In the genomic region with DNA sequence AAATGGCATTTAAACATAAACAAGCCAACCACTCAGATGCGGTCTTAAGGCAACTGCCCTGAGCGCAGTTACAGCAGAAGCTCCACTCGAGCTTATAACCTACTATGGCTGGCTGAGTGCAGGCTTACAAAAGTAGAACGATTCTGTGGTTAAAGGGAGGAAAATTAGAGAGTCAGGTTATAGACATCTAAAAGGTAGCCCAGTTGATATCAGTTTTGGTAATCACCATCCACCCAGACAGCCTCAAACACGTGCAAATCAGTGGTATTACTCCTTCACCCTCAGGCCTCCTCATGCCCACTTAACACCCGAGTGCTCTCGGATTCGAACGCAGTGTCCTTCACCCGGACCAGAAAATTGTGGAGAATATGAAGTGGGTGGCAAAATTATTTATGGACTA, we compare ENCODE assay signal across 11 cellular contexts. TPM values are rescaled to one million over a fixed set of nuclear protein-coding genes. Genes with fewer than 3 reads are reported as not detected.
DNase-seq lines count a peak whose midpoint lies in the region; ATAC-seq and TF ChIP-seq lines count a peak whose summit lies in the region.
"Had no signal": no experiment of that assay in that cellular context is flagged by ENCODE, and none has a peak within 500 bp of the region (broad histone marks: within the 10 kb centered on the region; RNA-seq: fewer than 3 reads in every experiment).

No MANE protein-coding gene starts in this region.

- peaks cover 3% of the 10 kb centered on the region for H3K4me1 ChIP-seq in hepatocyte (ENCODE audit: insufficient read depth)

- peak overlapping the region; percentile 86 for H3K4me3 Mint-ChIP-seq in activated CD8-positive, alpha-beta memory T cell treated with anti-CD3 and anti-CD28 coated beads, Interleukin-2, amount 10 ng/mL, durations not matched to agents 7 days and 5 days
- H3K4me3 Mint-ChIP-seq in type B pancreatic cell: peak overlapping the region; percentile 88

- H3K4me3 ChIP-seq in hepatocyte: peak overlapping the region; percentile 80

- H3K36me3 ChIP-seq in hepatocyte (replicated peaks; ENCODE audit: insufficient read depth, low read depth): no peaks in the 10 kb centered on the region

- H3K27me3 Mint-ChIP-seq in activated CD8-positive, alpha-beta memory T cell treated with anti-CD3 and anti-CD28 coated beads, Interleukin-2, amount 10 ng/mL, durations not matched to agents 7 days and 5 days: peaks cover 76% of the 10 kb centered on the region
- peaks cover 70% of the 10 kb centered on the region for H3K27me3 Mint-ChIP-seq in type B pancreatic cell

- 46% methylated on average over 10 of the region's 10 CpGs for WGBS in hepatocyte (ENCODE audit: low lambda C conversion rate, missing lambda C conversion rate)

- H3K27me3 ChIP-seq in hepatocyte: peaks cover 44% of the 10 kb centered on the region
- H3K27me3 ChIP-seq: testis had no signal

- peak; percentile 6 for ATAC-seq in activated CD8-positive, alpha-beta memory T cell treated with anti-CD3 and anti-CD28 coated beads, Interleukin-2, amount 10 ng/mL, durations not matched to agents 7 days and 5 days
- no peak for ATAC-seq in HG03159 (IDR thresholded peaks at IDR 0.05; ENCODE audit: unreplicated experiment)

- CTCF ChIA-PET in activated CD8-positive, alpha-beta memory T cell treated with anti-CD3 and anti-CD28 coated beads, Interleukin-2, amount 10 ng/mL, durations not matched to agents 7 days and 5 days (lab: Charles Lee): interaction anchor here (1.5 to 1.6 kb wide), 2 partner anchors 34 to 147 kb away, joined by 3 read pairs; no protein-coding TSS in a partner anchor

- no peak overlapping the region for H3K27ac ChIP-seq in hepatocyte
- H3K27ac ChIP-seq: testis had no signal

- H2AFZ ChIP-seq in hepatocyte: no peak overlapping the region

- peaks cover 12% of the 10 kb centered on the region for H3K36me3 Mint-ChIP-seq in activated CD8-positive, alpha-beta memory T cell treated with anti-CD3 and anti-CD28 coated beads, Interleukin-2, amount 10 ng/mL, durations not matched to agents 7 days and 5 days
- H3K36me3 Mint-ChIP-seq in type B pancreatic cell: peaks cover 11% of the 10 kb centered on the region

- peaks cover 48% of the 10 kb centered on the region for H3K4me1 Mint-ChIP-seq in activated CD8-positive, alpha-beta memory T cell treated with anti-CD3 and anti-CD28 coated beads, Interleukin-2, amount 10 ng/mL, durations not matched to agents 7 days and 5 days
- peaks cover 41% of the 10 kb centered on the region for H3K4me1 Mint-ChIP-seq in type B pancreatic cell (ENCODE audit: unreplicated experiment)

- no peak for TF ChIP-seq CTCF in hepatocyte (IDR thresholded peaks at IDR 0.05; ENCODE audit: poor library complexity)
- no peak for TF ChIP-seq CTCF in type B pancreatic cell (conservative IDR thresholded peaks at IDR 0.05)

- no peak for DNase-seq in activated CD8-positive, alpha-beta memory T cell treated with anti-CD3 and anti-CD28 coated beads, Interleukin-2, amount 10 ng/mL, durations not matched to agents 7 days and 5 days
- DNase-seq in activated CD8-positive, alpha-beta memory T cell treated with anti-CD3 and anti-CD28 coated beads for 24 hours: no peak
- peak; percentile 15 for DNase-seq in activated CD4-positive, alpha-beta T cell treated with anti-CD3 and anti-CD28 coated beads, Interleukin-2, amount 50 U/mL, for 1 hour
- no peak for DNase-seq in hepatocyte (ENCODE audit: low spot score)
- DNase-seq in type B pancreatic cell (ENCODE audit: extremely low spot score, unreplicated experiment): no peak
- no peak for DNase-seq in activated effector memory CD4-positive, alpha-beta T cell treated with Interleukin-2 at 50 U/mL for 16 hours
- no peak for DNase-seq in NCI-H345 treated with DMSO at 0.1 percent for 48 hours (lab: John Stamatoyannopoulos, UW; ENCODE audit: unreplicated experiment)
- DNase-seq: KG1, NCI-H2227 treated with DMSO at 0.1 percent for 48 hours, testis had no signal

- no peaks in the 10 kb centered on the region for H4K20me1 ChIP-seq in hepatocyte (ENCODE audit: insufficient read depth, poor library complexity, severe bottlenecking)

- no peaks in the 10 kb centered on the region for H3K9me3 ChIP-seq in hepatocyte (ENCODE audit: low read depth)
- H3K9me3 ChIP-seq: testis had no signal

- peaks cover 15% of the 10 kb centered on the region for H3K79me2 ChIP-seq in hepatocyte

- peak overlapping the region; percentile 77 for H3K27ac Mint-ChIP-seq in activated CD8-positive, alpha-beta memory T cell treated with anti-CD3 and anti-CD28 coated beads, Interleukin-2, amount 10 ng/mL, durations not matched to agents 7 days and 5 days
- peak overlapping the region; percentile 59 for H3K27ac Mint-ChIP-seq in type B pancreatic cell

- H3K4me2 ChIP-seq in hepatocyte: peak overlapping the region; percentile 97

- H3K9me3 Mint-ChIP-seq in activated CD8-positive, alpha-beta memory T cell treated with anti-CD3 and anti-CD28 coated beads, Interleukin-2, amount 10 ng/mL, durations not matched to agents 7 days and 5 days (ENCODE audit: low read depth): no peaks in the 10 kb centered on the region
- H3K9me3 Mint-ChIP-seq in type B pancreatic cell: no peaks in the 10 kb centered on the region

- no peaks in the 10 kb centered on the region for H3K9me2 ChIP-seq in hepatocyte (replicated peaks; ENCODE audit: insufficient read depth)

RNA-seq across cellular contexts. Expression of a gene that starts 3.1 kb away (rescaled TPM):
- total RNA-seq in activated CD8-positive, alpha-beta memory T cell treated with anti-CD3 and anti-CD28 coated beads, Interleukin-2, amount 10 ng/mL, durations not matched to agents 7 days and 5 days: 10 to 100 TPM; 29.4 to 30.6 TPM
- total RNA-seq in hepatocyte: 7.5 and 8.6 TPM in 2 replicates
- polyA plus RNA-seq in hepatocyte: 7.6 and 10.4 TPM in 2 replicates
- total RNA-seq in type B pancreatic cell (ENCODE audit: low replicate concordance): 14.1 and 66.1 TPM in 2 replicates
